8 cellular contexts compared by ENCODE assay signal in the genomic region with DNA sequence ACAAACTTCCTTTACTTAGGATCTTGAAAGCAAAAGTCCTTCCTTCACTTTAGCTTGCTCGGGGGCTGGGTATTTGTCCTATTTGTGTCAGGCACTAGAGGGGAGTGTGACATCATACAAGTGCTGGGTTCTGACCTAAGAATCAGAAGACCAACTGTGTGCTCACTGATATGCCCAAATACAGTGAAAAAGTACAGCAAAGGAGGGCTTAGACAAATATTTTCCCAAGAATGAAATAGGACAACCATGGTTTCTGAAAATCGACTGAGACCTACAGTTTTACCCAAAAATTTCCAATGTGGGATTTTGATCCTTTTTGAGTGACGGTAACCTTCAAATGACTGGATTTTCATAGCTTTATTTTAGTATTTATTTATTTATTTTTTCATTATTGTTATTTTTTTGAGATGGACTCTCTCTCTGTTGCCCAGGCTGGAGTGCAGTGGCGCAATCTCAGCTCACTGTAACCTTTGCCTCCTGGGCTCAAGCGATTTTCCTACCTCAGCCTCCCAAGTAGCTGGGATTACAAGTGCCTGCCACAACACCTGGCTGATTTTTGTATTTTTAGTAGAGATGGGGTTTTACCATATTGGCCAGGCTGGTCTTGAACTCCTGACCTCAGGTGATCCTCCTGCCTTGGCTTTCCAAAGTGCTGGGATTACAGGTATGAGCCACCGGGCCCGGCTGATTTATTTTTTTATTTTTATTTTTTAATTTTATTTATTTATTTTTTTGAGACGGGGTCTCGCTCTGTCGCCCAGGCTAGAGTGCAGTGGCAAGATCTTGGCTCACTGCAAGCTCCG. TPM values are rescaled to one million over a fixed set of nuclear protein-coding genes. Genes with fewer than 3 reads are reported as not detected.
DNase-seq lines count a peak whose midpoint lies in the region; ATAC-seq and TF ChIP-seq lines count a peak whose summit lies in the region.
"Not testable (repeated sequence)": the region's sequence is repeated elsewhere in the genome, so short reads cannot be mapped to it uniquely, and the experiment has no call there.

No MANE protein-coding gene starts in this region.

- not testable (repeated sequence) for H3K9me3 Mint-ChIP-seq in activated CD4-positive, alpha-beta memory T cell treated with anti-CD3 and anti-CD28 coated beads, Interleukin-2, amount 10 ng/mL, durations not matched to agents 7 days and 5 days

- not testable (repeated sequence) for H3K4me3 ChIP-seq in AG09309 (ENCODE audit: control insufficient read depth, low read depth, low read length)

- H3K4me3 Mint-ChIP-seq in activated CD4-positive, alpha-beta memory T cell treated with anti-CD3 and anti-CD28 coated beads, Interleukin-2, amount 10 ng/mL, durations not matched to agents 7 days and 5 days, result not testable (repeated sequence)

- peak; percentile 10 for TF ChIP-seq CTCF in AG09309 (IDR thresholded peaks at IDR 0.05; ENCODE audit: control insufficient read depth, insufficient read depth, low read depth, low read length, missing control alignments)

- peaks cover 59% of the 10 kb centered on the region for H3K4me1 Mint-ChIP-seq in activated CD4-positive, alpha-beta memory T cell treated with anti-CD3 and anti-CD28 coated beads, Interleukin-2, amount 10 ng/mL, durations not matched to agents 7 days and 5 days

- not testable (repeated sequence) for DNase-seq in AG09309 (ENCODE audit: low read depth)
- peak; percentile 24 for DNase-seq in NK-92 treated with Interleukin-12 subunit alpha and Interleukin-12 subunit beta, amount 100 ng/mL, for 24 hours (lab: John Stamatoyannopoulos, UW)
- DNase-seq in activated CD4-positive, alpha-beta memory T cell treated with anti-CD3 and anti-CD28 coated beads, Interleukin-2, amount 10 ng/mL, durations not matched to agents 7 days and 5 days, result peak; percentile 57
- DNase-seq in fibroblast of gingiva (ENCODE audit: low read depth) (peak; percentile 27), myocyte (ENCODE audit: low read depth) (peak; percentile 41)

- not testable (repeated sequence) for H3K36me3 Mint-ChIP-seq in activated CD4-positive, alpha-beta memory T cell treated with anti-CD3 and anti-CD28 coated beads, Interleukin-2, amount 10 ng/mL, durations not matched to agents 7 days and 5 days (ENCODE audit: low read depth)

- CTCF ChIA-PET in activated CD4-positive, alpha-beta memory T cell treated with anti-CD3 and anti-CD28 coated beads, Interleukin-2, amount 10 ng/mL, durations not matched to agents 7 days and 5 days (lab: Charles Lee), result interaction anchor here (0.5 to 5.1 kb wide), 26 partner anchors 8 to 257 kb away, joined by 3 to 48 read pairs (median 3); a partner anchor contains a TSS

- POLR2A ChIA-PET in activated CD4-positive, alpha-beta memory T cell treated with anti-CD3 and anti-CD28 coated beads, Interleukin-2, amount 10 ng/mL, durations not matched to agents 7 days and 5 days (lab: Charles Lee), result interaction anchor here (1.0 to 5.5 kb wide), 8 partner anchors 35 to 200 kb away, joined by 3 to 75 read pairs (median 11); a partner anchor contains a TSS

- peak overlapping the region; percentile 77 for H3K27ac Mint-ChIP-seq in activated CD4-positive, alpha-beta memory T cell treated with anti-CD3 and anti-CD28 coated beads, Interleukin-2, amount 10 ng/mL, durations not matched to agents 7 days and 5 days

- ATAC-seq in GM18498 (IDR thresholded peaks at IDR 0.05; ENCODE audit: unreplicated experiment) (peak; percentile 85), GM21786 (IDR thresholded peaks at IDR 0.05; ENCODE audit: unreplicated experiment) (peak; percentile 70), HG03460 (IDR thresholded peaks at IDR 0.05; ENCODE audit: unreplicated experiment) (peak; percentile 52)

- not testable (repeated sequence) for H3K27me3 Mint-ChIP-seq in activated CD4-positive, alpha-beta memory T cell treated with anti-CD3 and anti-CD28 coated beads, Interleukin-2, amount 10 ng/mL, durations not matched to agents 7 days and 5 days

RNA-seq across cellular contexts. Expression of a gene that starts 1.8 kb away (rescaled TPM):
- 10 to 100 TPM; 30.8 to 33.0 TPM for total RNA-seq in activated CD4-positive, alpha-beta memory T cell treated with anti-CD3 and anti-CD28 coated beads, Interleukin-2, amount 10 ng/mL, durations not matched to agents 7 days and 5 days
- 12.5 and 24.4 TPM in 2 replicates for total RNA-seq in myocyte
- 7.9 TPM for polyA plus RNA-seq in myocyte (2012)

RNA-seq across cellular contexts. Expression of a gene that starts 56.9 kb away (rescaled TPM):
- total RNA-seq in activated CD4-positive, alpha-beta memory T cell treated with anti-CD3 and anti-CD28 coated beads, Interleukin-2, amount 10 ng/mL, durations not matched to agents 7 days and 5 days, result 10 to 100 TPM; 75.0 to 75.3 TPM
- 24.0 and 30.3 TPM in 2 replicates for total RNA-seq in myocyte
- polyA plus RNA-seq in myocyte (2012), result 32.0 TPM
